ENCODE assay signal across 8 cellular contexts in the genomic region with DNA sequence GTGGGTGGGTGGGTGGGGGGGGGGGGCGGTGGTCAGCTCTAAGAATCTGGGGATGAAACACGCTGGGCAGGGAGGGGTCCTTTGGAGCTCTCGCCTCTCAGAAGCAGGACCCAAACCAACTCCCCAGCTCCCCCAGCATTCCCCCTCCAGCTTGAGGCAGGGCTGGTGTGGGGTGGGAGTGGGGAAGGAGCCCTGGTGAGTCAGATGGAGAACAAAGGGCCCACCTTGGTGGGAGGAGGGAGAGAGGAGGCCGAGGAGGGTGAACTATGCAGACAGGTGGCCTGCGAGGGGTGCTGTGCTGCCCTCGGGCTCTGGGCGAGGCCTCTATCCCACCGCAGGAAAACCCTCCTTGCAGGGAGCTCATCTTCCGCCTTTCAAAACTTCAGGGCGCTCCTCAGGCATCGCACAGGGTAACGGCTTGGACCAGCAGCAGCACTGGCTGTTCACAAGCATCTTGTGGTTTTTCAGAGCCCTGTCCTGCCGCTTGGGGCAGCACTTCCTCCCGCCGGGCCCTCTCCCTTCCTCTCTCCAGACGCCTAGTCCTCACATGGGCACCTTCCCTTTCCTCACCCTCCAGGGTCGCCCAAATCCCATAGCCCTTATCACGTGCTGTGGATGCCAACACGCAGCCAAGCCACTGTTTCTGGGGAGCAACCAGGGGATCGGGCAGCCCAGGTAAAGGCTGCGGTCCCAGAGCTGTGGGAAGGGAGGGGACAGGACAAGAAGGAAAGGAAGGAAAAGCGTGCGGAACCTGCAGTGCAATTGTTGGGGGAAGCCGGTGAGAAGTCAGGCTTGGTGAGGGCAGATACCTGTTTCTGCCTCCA. TPM values are rescaled to one million over a fixed set of nuclear protein-coding genes. Genes with fewer than 3 reads are reported as not detected.
DNase-seq lines count a peak whose midpoint lies in the region; ATAC-seq and TF ChIP-seq lines count a peak whose summit lies in the region.

No MANE protein-coding gene starts in this region.

- TF ChIP-seq POLR2A in adrenal gland (IDR thresholded peaks at IDR 0.05): no peak

- H3K4me1 ChIP-seq in adrenal gland (replicated peaks in 1 of 2) (peaks cover 0 to 13% of the 10 kb centered on the region in 2 donors), heart right ventricle (peaks cover 3 to 29% (median 22%) of the 10 kb centered on the region in 9 donors)

- DNase-seq in DMS79 treated with DMSO at 0.1 percent for 48 hours (lab: John Stamatoyannopoulos, UW): peak; percentile 41
- peak; percentile 74 for DNase-seq in SK-N-DZ (ENCODE audit: low spot score)
- peak; percentile 56 to 87 (median 72) for DNase-seq in adrenal gland
- peak; percentile 63 to 74 for DNase-seq in heart right ventricle
- DNase-seq in progenitor cell of endocrine pancreas (ENCODE audit: low spot score, unreplicated experiment): no peak
- DNase-seq in NCI-H2171 (lab: John Stamatoyannopoulos, UW): no peak

- ATAC-seq in GM21786 (IDR thresholded peaks at IDR 0.05; ENCODE audit: unreplicated experiment) (peak; percentile 54), heart right ventricle (peak; percentile 60 to 87 (median 76))

- H3K27ac Mint-ChIP-seq in progenitor cell of endocrine pancreas: no peak overlapping the region

- intact Hi-C loops in adrenal gland (cut with DNase I) (no loop called here), heart right ventricle (cut with DNase I) (loop anchor here in 1 of 10 donors (2.0 to 10.0 kb wide), 2 partner anchors 55 to 83 kb away; no protein-coding TSS in a partner anchor)

- H3K27me3 Mint-ChIP-seq in progenitor cell of endocrine pancreas: peaks cover 41% of the 10 kb centered on the region

- peaks cover 8% of the 10 kb centered on the region for H3K4me1 Mint-ChIP-seq in progenitor cell of endocrine pancreas (ENCODE audit: low read depth)

- H3K27ac ChIP-seq in adrenal gland (peak overlapping the region in 1 of 5 donors; percentile 66), heart right ventricle (peak overlapping the region in 6 of 10 donors; percentile 77 to 89 (median 88))

- peak; percentile 57 for TF ChIP-seq CTCF in LNCAP (IDR thresholded peaks at IDR 0.05)
- peak; percentile 58 to 75 (median 66) for TF ChIP-seq CTCF in adrenal gland (IDR thresholded peaks at IDR 0.05)
- TF ChIP-seq CTCF in heart right ventricle (IDR thresholded peaks at IDR 0.05): peak; percentile 60 to 88 (median 83)
- TF ChIP-seq CTCF in progenitor cell of endocrine pancreas (IDR thresholded peaks at IDR 0.05; ENCODE audit: unreplicated experiment): peak; percentile 76

- H3K27me3 ChIP-seq in adrenal gland: no peaks in the 10 kb centered on the region
- no peaks in the 10 kb centered on the region for H3K27me3 ChIP-seq in heart right ventricle

- H3K9me3 Mint-ChIP-seq in progenitor cell of endocrine pancreas (ENCODE audit: low read depth): no peaks in the 10 kb centered on the region

- H3K4me3 ChIP-seq in adrenal gland (peak overlapping the region in 1 of 4 donors; percentile 52), heart right ventricle (peak overlapping the region in 9 of 10 donors; percentile 48 to 81 (median 72))

- WGBS in adrenal gland, 4 donors: 24 to 58% (median 32%) methylated on average over 8 to 24 of the region's 24 CpGs
- WGBS in heart right ventricle, 2 donors: 20 to 22% methylated on average over 24 of the region's 24 CpGs

- no peaks in the 10 kb centered on the region for H3K36me3 ChIP-seq in adrenal gland (replicated peaks in 1 of 2)
- peaks cover 0 to 3% (median 0%) of the 10 kb centered on the region in 9 donors for H3K36me3 ChIP-seq in heart right ventricle

- H3K9me3 ChIP-seq in adrenal gland (replicated peaks in 1 of 3) (no peaks in the 10 kb centered on the region), heart right ventricle (no peaks in the 10 kb centered on the region)

- no peaks in the 10 kb centered on the region for H3K36me3 Mint-ChIP-seq in progenitor cell of endocrine pancreas (ENCODE audit: insufficient read depth)

- peak overlapping the region; percentile 64 for H3K4me3 Mint-ChIP-seq in progenitor cell of endocrine pancreas (ENCODE audit: low read depth)

RNA-seq across cellular contexts. Expression of gene GRPEL1, which starts 34.0 kb away (rescaled TPM):
- 32.6 and 35.1 TPM in 2 replicates for polyA plus RNA-seq in SK-N-DZ (2014; cell fraction: cytosol; rRNA removed)
- 14.1 and 16.0 TPM in 2 replicates for polyA plus RNA-seq in SK-N-DZ (2014; cell fraction: nucleus; rRNA removed)
- total RNA-seq in adrenal gland: 100 to 1,000 TPM in 2 of 8 donors, 10 to 100 TPM in 6; 43.7 to 249 (median 74.8) TPM
- polyA plus RNA-seq in adrenal gland: 100 to 1,000 TPM in 1 of 3 donors, 10 to 100 TPM in 2; 35.8 to 439 (median 77.0) TPM
- 10 to 100 TPM; 50.8 to 83.3 (median 55.8) TPM for total RNA-seq in heart right ventricle
- polyA plus RNA-seq in heart right ventricle: 10 to 100 TPM; 38.7 to 71.6 TPM
- 18.2 and 18.4 TPM in 2 replicates for total RNA-seq in progenitor cell of endocrine pancreas

RNA-seq across cellular contexts. Expression of gene TADA2B, which starts 58.7 kb away (rescaled TPM):
- 5.2 and 6.2 TPM in 2 replicates for polyA plus RNA-seq in SK-N-DZ (2014; cell fraction: cytosol; rRNA removed)
- 2.6 and 3.3 TPM in 2 replicates for polyA plus RNA-seq in SK-N-DZ (2014; cell fraction: nucleus; rRNA removed)
- total RNA-seq in adrenal gland: 10 to 100 TPM; 28.9 to 60.8 (median 33.2) TPM
- polyA plus RNA-seq in adrenal gland: 10 to 100 TPM; 13.3 to 26.6 (median 14.9) TPM
- total RNA-seq in heart right ventricle: 10 to 100 TPM; 26.2 to 40.8 (median 31.5) TPM
- polyA plus RNA-seq in heart right ventricle: 10 to 100 TPM; 15.4 to 15.6 TPM
- total RNA-seq in progenitor cell of endocrine pancreas: 21.2 and 21.8 TPM in 2 replicates

Comparison
In these comparisons a context has a peak if more than half of its experiments do, and no peak if none do; other contexts are left out.
1. DNase-seq: peak in DMS79 treated with DMSO at 0.1 percent for 48 hours (single experiment), SK-N-DZ (single experiment), adrenal gland (7 of 7) and heart right ventricle (2 of 2); none in progenitor cell of endocrine pancreas (single experiment) and NCI-H2171 (single experiment).
2. Peak in every context shown above with its lines, with median percentiles within 50 percentile points of each other: CTCF ChIP-seq.